ENCODE assay signal across 8 cellular contexts in the genomic region with DNA sequence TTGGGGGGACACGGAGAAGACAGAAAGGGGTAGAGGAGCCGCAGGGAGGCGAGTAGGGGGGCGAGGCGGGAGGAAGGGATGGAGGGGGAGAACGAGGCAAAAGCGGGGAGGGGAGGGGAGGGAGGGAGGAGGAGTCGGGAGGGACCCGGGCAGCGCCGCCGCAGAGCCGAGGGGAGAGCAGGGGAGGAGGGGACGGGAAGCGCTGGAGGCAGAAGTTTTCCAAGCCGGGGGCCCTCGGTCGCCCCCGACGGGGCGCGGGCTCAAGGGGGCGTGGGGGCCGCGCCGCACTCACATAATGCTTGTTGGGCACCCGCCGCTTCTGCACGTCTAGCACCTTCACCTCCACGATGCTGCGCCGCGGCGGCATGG.
DNase-seq lines count a peak whose midpoint lies in the region; ATAC-seq and TF ChIP-seq lines count a peak whose summit lies in the region.

No MANE protein-coding gene starts in this region.

- H3K27me3 ChIP-seq in RWPE2 (ENCODE audit: insufficient read depth, poor library complexity, severe bottlenecking) = no peaks in the 10 kb centered on the region
- H3K27me3 ChIP-seq in muscle layer of colon (ENCODE audit: control insufficient read depth in 1 of 2, insufficient read depth in 2 of 2, low read length in 2 of 2) = no peaks in the 10 kb centered on the region

- peaks cover 51% of the 10 kb centered on the region for H3K27me3 Mint-ChIP-seq in T-helper 2 cell treated with Interferon-gamma antibody and Interleukin-4, amounts not matched to agents 5 μg/mL and 100 μg/mL, for 36 hours (ENCODE audit: low read depth)

- TF ChIP-seq CTCF in RWPE2 (IDR thresholded peaks at IDR 0.05; ENCODE audit: poor library complexity, severe bottlenecking) = no peak

- H3K27ac ChIP-seq in RWPE2 (ENCODE audit: poor library complexity, severe bottlenecking) (peak overlapping the region; percentile 66), epithelial cell of prostate (peak overlapping the region; percentile 80), muscle layer of colon (ENCODE audit: low read depth, low read length) (peak overlapping the region; percentile 86)

- no peak for DNase-seq in T-helper 2 cell treated with Interferon-gamma antibody and Interleukin-4, amounts not matched to agents 5 μg/mL and 100 μg/mL, for 36 hours (ENCODE audit: low spot score)
- DNase-seq in T-helper 2 cell (no peak), RWPE2 (ENCODE audit: low spot score) (peak; percentile 66), epithelial cell of prostate (ENCODE audit: low read depth, low spot score) (no peak), DMS153 treated with DMSO at 0.1 percent for 48 hours (lab: John Stamatoyannopoulos, UW; ENCODE audit: unreplicated experiment) (no peak)
- no peak for DNase-seq in effector CD4-positive, alpha-beta T cell

- H3K9me3 Mint-ChIP-seq in T-helper 2 cell treated with Interferon-gamma antibody and Interleukin-4, amounts not matched to agents 5 μg/mL and 100 μg/mL, for 36 hours = no peaks in the 10 kb centered on the region

- H3K4me3 ChIP-seq in RWPE2 (ENCODE audit: severe bottlenecking) = peak overlapping the region; percentile 93
- peak overlapping the region; percentile 67 to 97 for H3K4me3 ChIP-seq in muscle layer of colon (ENCODE audit: low read depth in 1 of 2, low read length in 2 of 2)

- H3K9me3 ChIP-seq in RWPE2 (ENCODE audit: severe bottlenecking) = no peaks in the 10 kb centered on the region
- no peaks in the 10 kb centered on the region for H3K9me3 ChIP-seq in muscle layer of colon (ENCODE audit: low read length)

- H3K4me1 Mint-ChIP-seq in T-helper 2 cell treated with Interferon-gamma antibody and Interleukin-4, amounts not matched to agents 5 μg/mL and 100 μg/mL, for 36 hours (ENCODE audit: low read depth) = peaks cover 3% of the 10 kb centered on the region

- peaks cover 16% of the 10 kb centered on the region for H3K36me3 ChIP-seq in RWPE2 (ENCODE audit: low read depth)
- H3K36me3 ChIP-seq in muscle layer of colon (ENCODE audit: insufficient read depth, low read length) = no peaks in the 10 kb centered on the region

- H3K4me3 Mint-ChIP-seq in T-helper 2 cell treated with Interferon-gamma antibody and Interleukin-4, amounts not matched to agents 5 μg/mL and 100 μg/mL, for 36 hours = peak overlapping the region; percentile 41

- no peak overlapping the region for H3K27ac Mint-ChIP-seq in T-helper 2 cell treated with Interferon-gamma antibody and Interleukin-4, amounts not matched to agents 5 μg/mL and 100 μg/mL, for 36 hours

- H3K9ac ChIP-seq in muscle layer of colon (ENCODE audit: low read length) = peak overlapping the region; percentile 81

- peak; percentile 10; the same call in 1 of the 3 replicates for ATAC-seq in RWPE2 (ENCODE audit: low read depth)
- no peak for ATAC-seq in HG03045 (IDR thresholded peaks at IDR 0.05; ENCODE audit: unreplicated experiment)

- H3K4me1 ChIP-seq in RWPE2 (ENCODE audit: insufficient read depth, poor library complexity, severe bottlenecking) (peaks cover 21% of the 10 kb centered on the region), muscle layer of colon (ENCODE audit: insufficient read depth, low read length) (peaks cover 52% of the 10 kb centered on the region)

- no peaks in the 10 kb centered on the region for H3K36me3 Mint-ChIP-seq in T-helper 2 cell treated with Interferon-gamma antibody and Interleukin-4, amounts not matched to agents 5 μg/mL and 100 μg/mL, for 36 hours (ENCODE audit: low read depth)
